1 cellular context compared by ENCODE assay signal in the genomic region with DNA sequence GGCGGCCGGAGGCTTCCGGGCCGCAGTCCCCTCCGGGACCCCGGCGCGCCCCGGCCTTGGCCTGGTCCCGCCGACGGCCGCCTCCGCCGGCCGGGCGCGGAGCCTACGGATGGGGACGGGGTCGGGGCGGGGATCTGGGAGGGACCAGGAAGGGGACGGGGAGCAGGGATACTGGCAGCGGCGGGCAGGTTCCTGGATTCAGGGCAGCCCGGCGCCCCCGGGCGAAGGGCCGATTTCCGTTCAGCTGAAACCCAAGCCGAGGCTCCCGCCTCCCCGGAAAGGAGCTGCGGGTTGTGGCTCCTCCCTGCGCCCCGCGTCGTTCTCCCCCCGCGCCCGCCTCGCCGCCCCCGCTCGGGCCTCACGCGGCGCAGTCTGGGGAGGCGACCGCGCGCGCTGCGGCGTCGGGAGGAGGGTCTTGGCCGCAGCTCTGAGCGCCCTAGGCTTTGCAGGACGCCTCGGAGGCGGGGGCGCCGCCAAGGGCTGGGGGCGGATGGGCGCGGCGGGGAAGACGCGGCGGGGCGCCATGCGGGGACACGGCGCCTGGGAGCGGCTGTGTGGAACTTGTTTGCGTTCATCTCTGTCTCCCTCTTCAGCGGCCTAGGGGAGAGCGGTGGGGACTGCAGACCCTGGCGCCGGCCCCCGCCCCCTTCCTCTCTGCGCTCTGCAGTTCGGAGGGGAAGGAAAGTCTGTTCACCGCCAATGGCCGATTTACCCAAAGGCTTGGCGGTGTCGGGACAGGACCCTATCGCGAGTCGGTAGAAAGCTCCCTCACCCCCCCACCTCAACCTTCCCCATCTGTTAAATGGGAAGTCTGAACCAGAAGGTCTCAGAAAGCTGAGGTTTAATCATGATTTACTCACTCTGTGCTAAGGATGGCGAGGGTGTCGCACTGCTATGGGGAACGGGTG.
TF ChIP-seq lines count a peak whose summit lies in the region.

No MANE protein-coding gene starts in this region.

TF ChIP-seq in WTC11, 78 proteins besides CTCF, POLR2A, EP300 and RAD21 (continued from another document and continues in another):
- TF ChIP-seq, protein P1, sequence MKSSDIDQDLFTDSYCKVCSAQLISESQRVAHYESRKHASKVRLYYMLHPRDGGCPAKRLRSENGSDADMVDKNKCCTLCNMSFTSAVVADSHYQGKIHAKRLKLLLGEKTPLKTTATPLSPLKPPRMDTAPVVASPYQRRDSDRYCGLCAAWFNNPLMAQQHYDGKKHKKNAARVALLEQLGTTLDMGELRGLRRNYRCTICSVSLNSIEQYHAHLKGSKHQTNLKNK (CRISPR knock-in tag; IDR thresholded peaks at IDR 0.05): no peak
- TF ChIP-seq ZBTB43 (CRISPR knock-in tag; IDR thresholded peaks at IDR 0.05): 0 out of 2 replicates have a peak, but pooled peaks have one; percentile 28
- no peak for TF ChIP-seq TEAD4 (CRISPR knock-in tag; IDR thresholded peaks at IDR 0.05)
- TF ChIP-seq TCF7 (CRISPR knock-in tag; IDR thresholded peaks at IDR 0.05; ENCODE audit: low read depth): no peak
- no peak for TF ChIP-seq ZNF219 (CRISPR knock-in tag; IDR thresholded peaks at IDR 0.05; ENCODE audit: borderline replicate concordance)
- peak; percentile 65 for TF ChIP-seq TEAD1 (CRISPR knock-in tag; IDR thresholded peaks at IDR 0.05)
- TF ChIP-seq, protein P2, sequence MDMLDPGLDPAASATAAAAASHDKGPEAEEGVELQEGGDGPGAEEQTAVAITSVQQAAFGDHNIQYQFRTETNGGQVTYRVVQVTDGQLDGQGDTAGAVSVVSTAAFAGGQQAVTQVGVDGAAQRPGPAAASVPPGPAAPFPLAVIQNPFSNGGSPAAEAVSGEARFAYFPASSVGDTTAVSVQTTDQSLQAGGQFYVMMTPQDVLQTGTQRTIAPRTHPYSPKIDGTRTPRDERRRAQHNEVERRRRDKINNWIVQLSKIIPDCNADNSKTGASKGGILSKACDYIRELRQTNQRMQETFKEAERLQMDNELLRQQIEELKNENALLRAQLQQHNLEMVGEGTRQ (CRISPR knock-in tag; IDR thresholded peaks at IDR 0.05): peak; percentile 36
- TF ChIP-seq IRF2 (CRISPR knock-in tag; IDR thresholded peaks at IDR 0.05; ENCODE audit: borderline replicate concordance, low read depth): no peak
- no peak for TF ChIP-seq ZNF671 (CRISPR knock-in tag; IDR thresholded peaks at IDR 0.05)
- TF ChIP-seq ZNF532 (CRISPR knock-in tag; IDR thresholded peaks at IDR 0.05; ENCODE audit: borderline replicate concordance): no peak
- no peak for TF ChIP-seq ATF1 (CRISPR knock-in tag; IDR thresholded peaks at IDR 0.05)
- TF ChIP-seq, protein P3, sequence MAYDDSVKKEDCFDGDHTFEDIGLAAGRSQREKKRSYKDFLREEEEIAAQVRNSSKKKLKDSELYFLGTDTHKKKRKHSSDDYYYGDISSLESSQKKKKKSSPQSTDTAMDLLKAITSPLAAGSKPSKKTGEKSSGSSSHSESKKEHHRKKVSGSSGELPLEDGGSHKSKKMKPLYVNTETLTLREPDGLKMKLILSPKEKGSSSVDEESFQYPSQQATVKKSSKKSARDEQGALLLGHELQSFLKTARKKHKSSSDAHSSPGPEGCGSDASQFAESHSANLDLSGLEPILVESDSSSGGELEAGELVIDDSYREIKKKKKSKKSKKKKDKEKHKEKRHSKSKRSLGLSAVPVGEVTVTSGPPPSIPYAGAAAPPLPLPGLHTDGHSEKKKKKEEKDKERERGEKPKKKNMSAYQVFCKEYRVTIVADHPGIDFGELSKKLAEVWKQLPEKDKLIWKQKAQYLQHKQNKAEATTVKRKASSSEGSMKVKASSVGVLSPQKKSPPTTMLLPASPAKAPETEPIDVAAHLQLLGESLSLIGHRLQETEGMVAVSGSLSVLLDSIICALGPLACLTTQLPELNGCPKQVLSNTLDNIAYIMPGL (CRISPR knock-in tag; IDR thresholded peaks at IDR 0.05): no peak
- TF ChIP-seq, protein P4, sequence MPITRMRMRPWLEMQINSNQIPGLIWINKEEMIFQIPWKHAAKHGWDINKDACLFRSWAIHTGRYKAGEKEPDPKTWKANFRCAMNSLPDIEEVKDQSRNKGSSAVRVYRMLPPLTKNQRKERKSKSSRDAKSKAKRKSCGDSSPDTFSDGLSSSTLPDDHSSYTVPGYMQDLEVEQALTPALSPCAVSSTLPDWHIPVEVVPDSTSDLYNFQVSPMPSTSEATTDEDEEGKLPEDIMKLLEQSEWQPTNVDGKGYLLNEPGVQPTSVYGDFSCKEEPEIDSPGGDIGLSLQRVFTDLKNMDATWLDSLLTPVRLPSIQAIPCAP (CRISPR knock-in tag; IDR thresholded peaks at IDR 0.05): no peak
- no peak for TF ChIP-seq ATF2 (CRISPR knock-in tag; IDR thresholded peaks at IDR 0.05; ENCODE audit: borderline replicate concordance, low read depth)
- TF ChIP-seq ESRRA (CRISPR knock-in tag; IDR thresholded peaks at IDR 0.05; ENCODE audit: borderline replicate concordance): no peak
- TF ChIP-seq ERG (CRISPR knock-in tag; IDR thresholded peaks at IDR 0.05): no peak
- TF ChIP-seq, protein P5, sequence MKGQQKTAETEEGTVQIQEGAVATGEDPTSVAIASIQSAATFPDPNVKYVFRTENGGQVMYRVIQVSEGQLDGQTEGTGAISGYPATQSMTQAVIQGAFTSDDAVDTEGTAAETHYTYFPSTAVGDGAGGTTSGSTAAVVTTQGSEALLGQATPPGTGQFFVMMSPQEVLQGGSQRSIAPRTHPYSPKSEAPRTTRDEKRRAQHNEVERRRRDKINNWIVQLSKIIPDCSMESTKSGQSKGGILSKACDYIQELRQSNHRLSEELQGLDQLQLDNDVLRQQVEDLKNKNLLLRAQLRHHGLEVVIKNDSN (CRISPR knock-in tag; IDR thresholded peaks at IDR 0.05): no peak
- no peak for TF ChIP-seq JAZF1 (CRISPR knock-in tag; IDR thresholded peaks at IDR 0.05)
- TF ChIP-seq SMAD3 (CRISPR knock-in tag; IDR thresholded peaks at IDR 0.05; ENCODE audit: borderline replicate concordance): no peak
- no peak for TF ChIP-seq NFE2L1 (CRISPR knock-in tag; IDR thresholded peaks at IDR 0.05)
- no peak for TF ChIP-seq PRRX2 (CRISPR knock-in tag; IDR thresholded peaks at IDR 0.05)
- TF ChIP-seq CBFB (CRISPR knock-in tag; IDR thresholded peaks at IDR 0.05; ENCODE audit: low read depth): 0 out of 2 replicates have a peak, but pooled peaks have one; percentile 82
- TF ChIP-seq GABPB1 (CRISPR knock-in tag; IDR thresholded peaks at IDR 0.05): peak; percentile 53; the same call in 1 of the 2 replicates
- TF ChIP-seq EMX1 (CRISPR knock-in tag; IDR thresholded peaks at IDR 0.05): no peak
- TF ChIP-seq NFYB (CRISPR knock-in tag; conservative IDR thresholded peaks at IDR 0.05; ENCODE audit: low read depth): 0 out of 2 replicates have a peak, but pooled peaks have one; percentile 8
- TF ChIP-seq HMGA2 (CRISPR knock-in tag; IDR thresholded peaks at IDR 0.05): no peak
- TF ChIP-seq CREM (CRISPR knock-in tag; IDR thresholded peaks at IDR 0.05): 0 out of 2 replicates have a peak, but pooled peaks have one; percentile 28
- TF ChIP-seq NR2C2 (CRISPR knock-in tag; IDR thresholded peaks at IDR 0.05): 0 out of 2 replicates have a peak, but pooled peaks have one; percentile 37
- peak; percentile 83 for TF ChIP-seq ZNF423 (CRISPR knock-in tag; IDR thresholded peaks at IDR 0.05)
- peak; percentile 50; the same call in 1 of the 2 replicates for TF ChIP-seq ZNF263 (CRISPR knock-in tag; IDR thresholded peaks at IDR 0.05; ENCODE audit: low read depth)
- TF ChIP-seq, protein P6, sequence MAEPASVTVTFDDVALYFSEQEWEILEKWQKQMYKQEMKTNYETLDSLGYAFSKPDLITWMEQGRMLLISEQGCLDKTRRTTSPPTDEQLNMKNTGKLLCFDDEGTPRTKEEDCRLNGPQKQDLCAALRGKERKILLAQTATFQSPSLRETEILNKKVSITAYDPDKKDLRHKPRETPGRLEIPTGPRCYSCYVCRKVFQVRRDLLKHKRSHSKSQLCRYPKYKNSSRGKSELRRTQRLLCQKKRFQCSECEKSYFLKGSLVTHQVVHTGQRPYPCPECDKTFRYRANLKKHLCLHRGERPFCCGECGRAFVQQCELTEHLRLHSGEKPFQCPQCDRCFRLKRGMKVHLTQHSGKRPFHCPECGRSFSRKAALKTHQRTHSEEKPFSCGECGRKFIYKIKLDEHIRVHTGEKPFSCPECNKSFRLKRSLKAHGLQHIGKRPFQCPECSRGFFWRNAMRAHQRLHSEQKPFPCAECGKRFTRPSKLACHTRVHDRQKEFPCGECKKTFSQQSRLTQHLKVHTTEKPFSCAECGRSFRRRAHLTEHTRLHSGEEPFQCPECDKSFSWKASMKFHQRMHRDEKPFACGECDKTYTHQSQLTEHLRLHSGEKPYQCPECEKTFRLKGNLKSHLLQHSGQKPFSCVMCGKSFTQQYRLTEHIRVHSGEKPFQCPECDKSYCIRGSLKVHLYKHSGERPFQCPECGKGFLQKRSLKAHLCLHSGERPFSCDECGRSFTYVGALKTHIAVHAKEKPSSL (CRISPR knock-in tag; conservative IDR thresholded peaks at IDR 0.05): no peak
- peak; percentile 27; the same call in 1 of the 2 replicates for TF ChIP-seq MAX (CRISPR knock-in tag; IDR thresholded peaks at IDR 0.05)
- TF ChIP-seq TP53 (CRISPR knock-in tag; IDR thresholded peaks at IDR 0.05): peak; percentile 89
- TF ChIP-seq FOXJ3 (CRISPR knock-in tag; IDR thresholded peaks at IDR 0.05; ENCODE audit: borderline replicate concordance): no peak
- peak; percentile 65 for TF ChIP-seq ETV6 (CRISPR knock-in tag; IDR thresholded peaks at IDR 0.05)
- TF ChIP-seq, protein P7, sequence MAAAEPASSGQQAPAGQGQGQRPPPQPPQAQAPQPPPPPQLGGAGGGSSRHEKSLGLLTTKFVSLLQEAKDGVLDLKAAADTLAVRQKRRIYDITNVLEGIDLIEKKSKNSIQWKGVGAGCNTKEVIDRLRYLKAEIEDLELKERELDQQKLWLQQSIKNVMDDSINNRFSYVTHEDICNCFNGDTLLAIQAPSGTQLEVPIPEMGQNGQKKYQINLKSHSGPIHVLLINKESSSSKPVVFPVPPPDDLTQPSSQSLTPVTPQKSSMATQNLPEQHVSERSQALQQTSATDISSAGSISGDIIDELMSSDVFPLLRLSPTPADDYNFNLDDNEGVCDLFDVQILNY (CRISPR knock-in tag; IDR thresholded peaks at IDR 0.05): peak; percentile 34; the same call in 1 of the 2 replicates
- TF ChIP-seq, protein P8, sequence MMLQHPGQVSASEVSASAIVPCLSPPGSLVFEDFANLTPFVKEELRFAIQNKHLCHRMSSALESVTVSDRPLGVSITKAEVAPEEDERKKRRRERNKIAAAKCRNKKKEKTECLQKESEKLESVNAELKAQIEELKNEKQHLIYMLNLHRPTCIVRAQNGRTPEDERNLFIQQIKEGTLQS (CRISPR knock-in tag; conservative IDR thresholded peaks at IDR 0.05): no peak
